23 cellular contexts compared by ENCODE assay signal in the genomic region with DNA sequence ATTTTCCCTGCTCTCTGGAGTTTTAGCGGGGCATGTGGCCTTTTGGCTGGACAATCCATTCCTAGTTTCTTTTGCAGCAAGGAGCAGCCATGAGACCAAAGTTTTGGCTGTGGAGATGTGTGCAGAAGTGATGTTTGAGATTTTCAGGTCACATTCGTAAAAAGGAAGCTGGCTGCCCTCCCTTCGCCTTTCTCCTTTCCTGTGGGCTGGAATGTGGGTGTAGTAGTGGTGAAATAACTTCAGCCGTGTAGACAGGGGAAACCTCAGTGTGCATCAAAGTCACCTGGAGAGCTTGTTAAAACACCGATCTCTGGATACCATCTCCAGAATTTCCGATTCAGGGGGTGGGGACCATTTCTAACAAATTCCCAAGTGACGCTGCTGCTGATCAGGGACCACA. TPM values are rescaled to one million over a fixed set of nuclear protein-coding genes. Genes with fewer than 3 reads are reported as not detected.
"Had no signal": no experiment of that assay in that cellular context is flagged by ENCODE, and none has a peak within 500 bp of the region (broad histone marks: within the 10 kb centered on the region; RNA-seq: fewer than 3 reads in every experiment).

No MANE protein-coding gene starts in this region.

- H3K36me3 ChIP-seq: esophagus muscularis mucosa, gastroesophageal sphincter, heart left ventricle, ovary, right lobe of liver, thoracic aorta, upper lobe of left lung had no signal

- H3K9me3 Mint-ChIP-seq: activated naive CD4-positive, alpha-beta T cell treated with anti-CD3 and anti-CD28 coated beads, Interleukin-2, amount 50 U/mL, for 72 hours; dendritic cell treated with granulocyte-macrophage colony-stimulating factor and Interleukin-4, amounts not matched to agents 40 ng/mL and 50 ng/mL, for 4 days; stimulated activated effector memory CD8-positive, alpha-beta T cell treated with anti-CD3 and anti-CD28 coated beads, Interleukin-12 subunit alpha, Interleukin-12 subunit beta, amount 100 ng/mL, for 72 hours had no signal

- H3K4me3 Mint-ChIP-seq: dendritic cell treated with granulocyte-macrophage colony-stimulating factor and Interleukin-4, amounts not matched to agents 40 ng/mL and 50 ng/mL, for 4 days; naive B cell; stimulated activated effector memory CD8-positive, alpha-beta T cell treated with anti-CD3 and anti-CD28 coated beads, Interleukin-12 subunit alpha, Interleukin-12 subunit beta, amount 100 ng/mL, for 72 hours had no signal

- H3K36me3 Mint-ChIP-seq: activated naive CD4-positive, alpha-beta T cell treated with anti-CD3 and anti-CD28 coated beads, Interleukin-2, amount 50 U/mL, for 72 hours; naive B cell; stimulated activated effector memory CD8-positive, alpha-beta T cell treated with anti-CD3 and anti-CD28 coated beads, Interleukin-12 subunit alpha, Interleukin-12 subunit beta, amount 100 ng/mL, for 72 hours had no signal

- H3K27ac Mint-ChIP-seq: activated naive CD4-positive, alpha-beta T cell treated with anti-CD3 and anti-CD28 coated beads, Interleukin-2, amount 50 U/mL, for 72 hours; naive B cell; stimulated activated effector memory CD8-positive, alpha-beta T cell treated with anti-CD3 and anti-CD28 coated beads, Interleukin-12 subunit alpha, Interleukin-12 subunit beta, amount 100 ng/mL, for 72 hours had no signal

- H3K9me3 ChIP-seq: esophagus muscularis mucosa, gastroesophageal sphincter, heart left ventricle, mucosa of descending colon, ovary, right lobe of liver, thoracic aorta, upper lobe of left lung had no signal

- H3K27me3 ChIP-seq: ovary, right lobe of liver, upper lobe of left lung had no signal

- ATAC-seq: activated naive CD4-positive, alpha-beta T cell treated with anti-CD3 and anti-CD28 coated beads, Interleukin-2, amount 50 U/mL, for 72 hours; gastroesophageal sphincter; heart left ventricle; mucosa of descending colon; right lobe of liver; stimulated activated effector memory CD8-positive, alpha-beta T cell treated with anti-CD3 and anti-CD28 coated beads, Interleukin-12 subunit alpha, Interleukin-12 subunit beta, amount 100 ng/mL, for 72 hours had no signal

- H3K4me3 ChIP-seq: esophagus muscularis mucosa, gastroesophageal sphincter, heart left ventricle, mucosa of descending colon, ovary, right lobe of liver, smooth muscle cell, thoracic aorta, upper lobe of left lung had no signal

- DNase-seq: activated CD4-positive, alpha-beta T cell treated with anti-CD3 and anti-CD28 coated beads, Interleukin-2, amount 50 U/mL, for 1 hour; activated gamma-delta T cell treated with Interleukin-2 at 50 U/mL for 16 hours; amniotic stem cell; effector CD8-positive, alpha-beta T cell; mesenchymal stem cell; mucosa of descending colon; naive B cell; ovary; right lobe of liver; stimulated activated CD4-positive, alpha-beta T cell treated with anti-CD3 and anti-CD28 coated beads, Interleukin-4, amount 100 ng/mL, for 24 hours; T-helper 1 cell; T1000; upper lobe of left lung had no signal

- H3K27ac ChIP-seq: gastroesophageal sphincter, ovary, right lobe of liver, thoracic aorta, upper lobe of left lung had no signal

- H3K4me2 ChIP-seq: smooth muscle cell had no signal

RNA-seq across cellular contexts. Expression of gene GPR88, which starts 5.3 kb away (rescaled TPM):
- total RNA-seq: activated naive CD4-positive, alpha-beta T cell treated with anti-CD3 and anti-CD28 coated beads, Interleukin-2, amount 50 U/mL, for 72 hours; chondrocyte; kidney epithelial cell; smooth muscle cell had no signal
- polyA plus RNA-seq: smooth muscle cell had no signal
